ENCODE assay signal across 10 cellular contexts in genomic region chr1:165924096-165924495, GRCh38.
A peak's percentile ranks its signal among the peaks of the same experiment; 100 is the strongest.
DNase-seq lines count a peak whose midpoint lies in the region; ATAC-seq and TF ChIP-seq lines count a peak whose summit lies in the region.
"Had no signal": no experiment of that assay in that cellular context is flagged by ENCODE, and none has a peak within 500 bp of the region (broad histone marks: within the 10 kb centered on the region; RNA-seq: fewer than 3 reads in every experiment).

No MANE protein-coding gene starts in this region.

- DNase-seq in NCI-H526 (lab: John Stamatoyannopoulos, UW) (peak; percentile 24 to 31), NCI-H526 treated with DMSO at 0.1 percent for 48 hours (lab: John Stamatoyannopoulos, UW) (no peak), cardiac fibroblast (ENCODE audit: low read depth in 2 of 2) (peak; percentile 35 to 60), fibroblast of villous mesenchyme (ENCODE audit: low read depth) (peak; percentile 27), renal cortical epithelial cell (ENCODE audit: low read depth) (peak; percentile 38), NCI-H345 (lab: John Stamatoyannopoulos, UW) (no peak)
- DNase-seq in stimulated activated CD4-positive, alpha-beta T cell treated with anti-CD3 and anti-CD28 coated beads, Interleukin-1b, Interleukin-23, amount 100 ng/mL, for 48 hours, result no peak
- DNase-seq: DMS79, GOT3 had no signal

- H3K4me3 ChIP-seq in cardiac fibroblast (replicated peaks in 1 of 2; ENCODE audit: low read depth in 2 of 2, low read length in 2 of 2), result no peak overlapping the region
- no peak overlapping the region for H3K4me3 ChIP-seq in fibroblast of villous mesenchyme (ENCODE audit: low read depth, low read length)

- no peak for ATAC-seq in GM18907 (IDR thresholded peaks at IDR 0.05; ENCODE audit: unreplicated experiment)

- TF ChIP-seq CTCF in cardiac fibroblast (IDR thresholded peaks at IDR 0.05; ENCODE audit: low read depth, low read length), result no peak
- no peak for TF ChIP-seq CTCF in fibroblast of villous mesenchyme (IDR thresholded peaks at IDR 0.05; ENCODE audit: insufficient read depth, low read depth, low read length)

Comparison
In these comparisons a context has a peak if more than half of its experiments do, and no peak if none do; other contexts are left out.
1. DNase-seq: peak in NCI-H526 (2 of 2), cardiac fibroblast (2 of 2), fibroblast of villous mesenchyme (single experiment) and renal cortical epithelial cell (single experiment); none in NCI-H526 treated with DMSO at 0.1 percent for 48 hours (single experiment), NCI-H345 (single experiment) and stimulated activated CD4-positive, alpha-beta T cell treated with anti-CD3 and anti-CD28 coated beads, Interleukin-1b, Interleukin-23, amount 100 ng/mL, for 48 hours (single experiment).